Comparison of ENCODE assay signal across 18 cellular contexts in the genomic region with DNA sequence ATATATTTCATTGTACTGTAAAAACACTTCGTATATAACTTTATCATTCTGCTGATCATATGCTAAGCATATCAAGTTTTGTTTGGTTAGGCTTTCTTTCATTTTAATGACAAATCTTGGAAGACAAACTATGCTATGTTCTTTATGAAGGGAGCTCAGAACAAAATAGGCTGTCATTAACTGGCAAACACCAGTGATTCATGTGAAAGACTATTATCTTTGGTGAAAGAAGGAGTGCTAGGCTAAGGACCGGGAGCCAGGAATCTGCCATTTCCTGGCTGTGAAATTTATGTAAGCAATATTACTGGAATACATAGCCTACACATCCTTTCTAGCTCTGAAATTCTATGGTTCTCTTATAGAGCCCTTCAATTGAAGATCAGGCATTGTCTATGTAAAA.
DNase-seq lines count a peak whose midpoint lies in the region; TF ChIP-seq lines count a peak whose summit lies in the region.
"Had no signal": no experiment of that assay in that cellular context is flagged by ENCODE, and none has a peak within 500 bp of the region (broad histone marks: within the 10 kb centered on the region; RNA-seq: fewer than 3 reads in every experiment).

No MANE protein-coding gene starts in this region.

- H2AFZ ChIP-seq in ACC112 (ENCODE audit: low read length, unreplicated experiment): peak overlapping the region; percentile 84
- H2AFZ ChIP-seq: GM23338 had no signal

- H3K27me3 ChIP-seq in ACC112 (ENCODE audit: insufficient read depth, low read length) (no peaks in the 10 kb centered on the region), brain microvascular endothelial cell (replicated peaks) (no peaks in the 10 kb centered on the region), adrenal gland (no peaks in the 10 kb centered on the region)
- H3K27me3 ChIP-seq: gastroesophageal sphincter had no signal

- DNase-seq in LHCN-M2 (ENCODE audit: low read depth): peak; percentile 27
- no peak for DNase-seq in brain microvascular endothelial cell
- DNase-seq in left kidney (ENCODE audit: low read depth, low spot score): peak; percentile 36
- no peak for DNase-seq in adrenal gland
- DNase-seq in NCI-H524 (lab: John Stamatoyannopoulos, UW): no peak
- no peak for DNase-seq in amniotic stem cell (lab: John Stamatoyannopoulos, UW)
- no peak for DNase-seq in HCEC 1CT
- DNase-seq: activated CD4-positive, alpha-beta memory T cell treated with anti-CD3 and anti-CD28 coated beads for 36 hours; activated T-cell treated with anti-CD3 and anti-CD28 coated beads, Interleukin-2, amount 50 U/mL, for 24 hours; CD8-positive, alpha-beta T cell; endodermal cell; Karpas-422; naive B cell; NCI-H1694 treated with DMSO at 0.1 percent for 48 hours; NCI-H524 treated with DMSO at 0.1 percent for 48 hours had no signal

- peaks cover 0 to 4% (median 0%) of the 10 kb centered on the region in 3 donors for H3K9me3 ChIP-seq in adrenal gland (replicated peaks in 1 of 3)
- H3K9me3 ChIP-seq: gastroesophageal sphincter had no signal

- WGBS in adrenal gland, 4 donors: 49 to 63% (median 55%) methylated on average over 2 of the region's 2 CpGs

- H3K36me3 ChIP-seq in ACC112 (ENCODE audit: insufficient read depth, low read length): no peaks in the 10 kb centered on the region
- no peaks in the 10 kb centered on the region for H3K36me3 ChIP-seq in brain microvascular endothelial cell (replicated peaks)
- H3K36me3 ChIP-seq in adrenal gland (replicated peaks in 1 of 2): no peaks in the 10 kb centered on the region
- H3K36me3 ChIP-seq: gastroesophageal sphincter had no signal

- no peak for TF ChIP-seq POLR2A in adrenal gland (IDR thresholded peaks at IDR 0.05)

- peak overlapping the region; percentile 23; the same call in 1 of the 2 replicates for H3K4me3 ChIP-seq in ACC112 (ENCODE audit: low read depth, low read length)
- H3K4me3 ChIP-seq in brain microvascular endothelial cell (ENCODE audit: low read depth, low read length): no peak overlapping the region
- no peak overlapping the region for H3K4me3 ChIP-seq in adrenal gland
- H3K4me3 ChIP-seq: gastroesophageal sphincter, GM23338 had no signal

- no peak for TF ChIP-seq CTCF in brain microvascular endothelial cell (IDR thresholded peaks at IDR 0.05; ENCODE audit: low read depth, low read length, missing control alignments)
- no peak for TF ChIP-seq CTCF in adrenal gland (IDR thresholded peaks at IDR 0.05)

- H3K27ac ChIP-seq in ACC112 (ENCODE audit: low read depth, low read length) (peak overlapping the region; percentile 63), brain microvascular endothelial cell (peak overlapping the region; percentile 99), adrenal gland (no peak overlapping the region)

- intact Hi-C loops in adrenal gland (cut with DNase I): no loop called here

- H3K4me1 ChIP-seq in ACC112 (ENCODE audit: control insufficient read depth, insufficient read depth, low read length, unreplicated experiment): peaks cover 46% of the 10 kb centered on the region
- no peaks in the 10 kb centered on the region for H3K4me1 ChIP-seq in adrenal gland (replicated peaks in 1 of 2)

- in situ Hi-C loops in brain microvascular endothelial cell (cut with HindIII; ENCODE audit: low pct_ligation_motif_present, low sequenced_read_pairs): no loop called here

- H3K79me2 ChIP-seq in ACC112 (ENCODE audit: control insufficient read depth, insufficient read depth, low read length, unreplicated experiment): no peaks in the 10 kb centered on the region

Comparison
In these comparisons a context has a peak if more than half of its experiments do, and no peak if none do; other contexts are left out.
1. H3K27ac ChIP-seq: peak in ACC112 (single experiment) and brain microvascular endothelial cell (single experiment); none in adrenal gland (0 of 5).
2. DNase-seq: peak in LHCN-M2 (single experiment) and left kidney (single experiment); none in brain microvascular endothelial cell (single experiment), adrenal gland (0 of 7), NCI-H524 (0 of 2), amniotic stem cell (single experiment) and HCEC 1CT (single experiment).